29 cellular contexts compared by ENCODE assay signal in the genomic region with DNA sequence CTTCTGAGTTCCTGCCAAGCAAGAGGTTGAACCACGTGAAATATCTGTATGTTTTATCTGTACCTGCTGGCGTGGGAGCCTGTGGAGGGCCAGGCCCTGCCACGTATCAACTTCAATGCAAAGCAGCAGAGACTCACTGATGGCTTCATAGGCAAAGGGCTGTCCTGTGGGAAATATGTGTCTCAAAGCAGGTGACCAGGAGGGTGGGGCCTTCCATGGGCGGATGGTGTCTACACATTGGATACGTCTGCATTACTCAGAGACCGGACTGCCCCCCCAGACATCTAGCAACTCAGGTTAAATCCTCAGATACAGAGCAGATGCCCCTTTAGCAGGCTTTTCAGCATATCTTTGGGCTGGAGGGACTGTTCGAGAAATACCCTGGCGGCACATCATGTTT.
"Had no signal": no experiment of that assay in that cellular context is flagged by ENCODE, and none has a peak within 500 bp of the region (broad histone marks: within the 10 kb centered on the region; RNA-seq: fewer than 3 reads in every experiment).

No MANE protein-coding gene starts in this region.

- H3K36me3 ChIP-seq: brain microvascular endothelial cell, MG63, SJSA1 had no signal

- H3K27me3 ChIP-seq: brain microvascular endothelial cell, MG63, SJSA1 had no signal

- H3K9me3 Mint-ChIP-seq: activated CD4-positive, alpha-beta T cell treated with anti-CD3 and anti-CD28 coated beads, Interleukin-2, amount 10 ng/mL, durations not matched to agents 24 days and 14 days; T-helper 2 cell treated with Interferon-gamma antibody and Interleukin-4, amounts not matched to agents 5 μg/mL and 100 μg/mL, for 36 hours had no signal

- H3K27ac Mint-ChIP-seq: activated CD4-positive, alpha-beta T cell treated with anti-CD3 and anti-CD28 coated beads, Interleukin-2, amount 10 ng/mL, durations not matched to agents 24 days and 14 days; activated CD8-positive, alpha-beta T cell treated with anti-CD3 and anti-CD28 coated beads for 36 hours; activated naive CD8-positive, alpha-beta T cell treated with anti-CD3 and anti-CD28 coated beads for 36 hours; activated T-cell treated with anti-CD3 and anti-CD28 coated beads, Interleukin-2, amount 50 U/mL, for 72 hours; activated T-helper 17 cell treated with anti-CD3 and anti-CD28 coated beads, Interleukin-2, amount 50 U/mL, for 72 hours; IgD-negative memory B cell; T-helper 1 cell treated with Interleukin-12 subunit alpha and Interleukin-12 subunit beta and Interleukin-4 antibody, amounts not matched to agents 30 μg/mL and 1 μg/mL, for 36 hours; T-helper 2 cell treated with Interferon-gamma antibody and Interleukin-4, amounts not matched to agents 5 μg/mL and 100 μg/mL, for 36 hours had no signal

- H3K4me3 ChIP-seq: MG63, SJSA1 had no signal

- H3K4me1 Mint-ChIP-seq: activated CD4-positive, alpha-beta T cell treated with anti-CD3 and anti-CD28 coated beads, Interleukin-2, amount 10 ng/mL, durations not matched to agents 24 days and 14 days; activated naive CD8-positive, alpha-beta T cell treated with anti-CD3 and anti-CD28 coated beads for 36 hours; activated T-helper 17 cell treated with anti-CD3 and anti-CD28 coated beads, Interleukin-2, amount 50 U/mL, for 72 hours; IgD-negative memory B cell had no signal

- H3K36me3 Mint-ChIP-seq: activated naive CD8-positive, alpha-beta T cell treated with anti-CD3 and anti-CD28 coated beads for 36 hours; IgD-negative memory B cell had no signal

- H3K27me3 Mint-ChIP-seq: activated CD4-positive, alpha-beta T cell treated with anti-CD3 and anti-CD28 coated beads, Interleukin-2, amount 10 ng/mL, durations not matched to agents 24 days and 14 days; activated CD8-positive, alpha-beta T cell treated with anti-CD3 and anti-CD28 coated beads for 36 hours; activated naive CD8-positive, alpha-beta T cell treated with anti-CD3 and anti-CD28 coated beads for 36 hours had no signal

- H3K27ac ChIP-seq: brain microvascular endothelial cell, SJSA1 had no signal

- ATAC-seq: activated CD8-positive, alpha-beta T cell treated with anti-CD3 and anti-CD28 coated beads for 36 hours; activated T-cell treated with anti-CD3 and anti-CD28 coated beads, Interleukin-2, amount 50 U/mL, for 72 hours; activated T-helper 17 cell treated with anti-CD3 and anti-CD28 coated beads, Interleukin-2, amount 50 U/mL, for 72 hours had no signal

- H3K9me3 ChIP-seq: MG63, SK-N-SH had no signal

- H3K4me3 Mint-ChIP-seq: activated CD4-positive, alpha-beta T cell treated with anti-CD3 and anti-CD28 coated beads, Interleukin-2, amount 10 ng/mL, durations not matched to agents 24 days and 14 days; activated CD8-positive, alpha-beta T cell treated with anti-CD3 and anti-CD28 coated beads for 36 hours; activated naive CD8-positive, alpha-beta T cell treated with anti-CD3 and anti-CD28 coated beads for 36 hours; activated T-cell treated with anti-CD3 and anti-CD28 coated beads, Interleukin-2, amount 50 U/mL, for 72 hours; activated T-helper 17 cell treated with anti-CD3 and anti-CD28 coated beads, Interleukin-2, amount 50 U/mL, for 72 hours; IgD-negative memory B cell; T-helper 1 cell treated with Interleukin-12 subunit alpha and Interleukin-12 subunit beta and Interleukin-4 antibody, amounts not matched to agents 30 μg/mL and 1 μg/mL, for 36 hours; T-helper 2 cell treated with Interferon-gamma antibody and Interleukin-4, amounts not matched to agents 5 μg/mL and 100 μg/mL, for 36 hours had no signal

- H3K4me1 ChIP-seq: SJSA1 had no signal

- DNase-seq: activated CD4-positive, alpha-beta T cell treated with anti-CD3 and anti-CD28 coated beads, Interleukin-2, amount 10 ng/mL, durations not matched to agents 24 days and 14 days; activated CD4-positive, alpha-beta T cell treated with anti-CD3 and anti-CD28 coated beads, Interleukin-2, amount 50 U/mL, for 4 hours; activated CD8-positive, alpha-beta T cell treated with anti-CD3 and anti-CD28 coated beads for 36 hours; activated gamma-delta T cell treated with Interleukin-2 at 50 U/mL for 16 hours; activated naive CD4-positive, alpha-beta T cell treated with anti-CD3 and anti-CD28 coated beads, Interleukin-2, amount 50 U/mL, for 16 hours; activated naive CD8-positive, alpha-beta T cell treated with anti-CD3 and anti-CD28 coated beads for 36 hours; activated T-cell treated with anti-CD3 and anti-CD28 coated beads, Interleukin-2, amount 50 U/mL, for 1 hour; activated T-cell treated with anti-CD3 and anti-CD28 coated beads, Interleukin-2, amount 50 U/mL, for 72 hours; amniotic stem cell; brain microvascular endothelial cell; Kasumi-1; KBM-7; MG63; NCI-H1048; NCI-H1105 treated with DMSO at 0.1 percent for 48 hours; NCI-H1436; NCI-H1694; NCI-H1930; NCI-H2081 treated with DMSO at 0.1 percent for 48 hours; NCI-H226; NCI-H524 treated with DMSO at 0.1 percent for 48 hours; OCI-M1; SHP77 treated with DMSO at 0.1 percent for 48 hours; SK-N-SH had no signal
